8 cellular contexts compared by ENCODE assay signal in genomic region chr1:1504777-1505365, GRCh38. TPM values are rescaled to one million over a fixed set of nuclear protein-coding genes. Genes with fewer than 3 reads are reported as not detected.
DNase-seq lines count a peak whose midpoint lies in the region; ATAC-seq and TF ChIP-seq lines count a peak whose summit lies in the region.
"Not testable (repeated sequence)": the region's sequence is repeated elsewhere in the genome, so short reads cannot be mapped to it uniquely, and the experiment has no call there.

No MANE protein-coding gene starts in this region.

- H3K9me3 Mint-ChIP-seq in activated T-cell treated with anti-CD3 and anti-CD28 coated beads, Interleukin-2, amount 50 U/mL, for 24 hours; effector memory CD8-positive, alpha-beta T cell: not testable (repeated sequence)

- TF ChIP-seq CTCF in GM12874 (IDR thresholded peaks at IDR 0.05; ENCODE audit: insufficient read depth, low read depth, low read length) (peak; percentile 71), spleen (IDR thresholded peaks at IDR 0.05 in 8 of 11, conservative IDR thresholded peaks at IDR 0.05 in 3 of 11) (peak; percentile 50 to 80 (median 69))

- H3K36me3 ChIP-seq in spleen, result not testable (repeated sequence)

- H3K27ac Mint-ChIP-seq in activated T-cell treated with anti-CD3 and anti-CD28 coated beads, Interleukin-2, amount 50 U/mL, for 24 hours, result peak overlapping the region; percentile 92
- peak overlapping the region; percentile 86 to 90 for H3K27ac Mint-ChIP-seq in effector memory CD8-positive, alpha-beta T cell

- peak; percentile 53 for DNase-seq in A172 (ENCODE audit: low spot score)
- DNase-seq in NCI-H1694 (lab: John Stamatoyannopoulos, UW), result peak; percentile 87
- peak; percentile 73 for DNase-seq in SK-MEL-5 (ENCODE audit: low read depth, low spot score)
- peak; percentile 79 for DNase-seq in activated T-cell treated with anti-CD3 and anti-CD28 coated beads, Interleukin-2, amount 50 U/mL, for 24 hours
- DNase-seq in effector memory CD8-positive, alpha-beta T cell, result peak; percentile 65 to 72 (median 68)
- peak; percentile 91 for DNase-seq in left lobe of liver (ENCODE audit: low spot score)
- peak; percentile 88 for DNase-seq in spleen

- intact Hi-C loops in spleen (cut with DNase I; ENCODE audit: low total_unique reads), result not testable (repeated sequence)

- H3K4me3 Mint-ChIP-seq in activated T-cell treated with anti-CD3 and anti-CD28 coated beads, Interleukin-2, amount 50 U/mL, for 24 hours, result peak overlapping the region; percentile 47
- peak overlapping the region; percentile 77 to 84 for H3K4me3 Mint-ChIP-seq in effector memory CD8-positive, alpha-beta T cell

- peak overlapping the region in 7 of 8 donors; percentile 53 to 87 (median 78) for H3K27ac ChIP-seq in spleen

- H3K36me3 Mint-ChIP-seq in activated T-cell treated with anti-CD3 and anti-CD28 coated beads, Interleukin-2, amount 50 U/mL, for 24 hours (ENCODE audit: low read depth); effector memory CD8-positive, alpha-beta T cell (ENCODE audit: insufficient read depth): not testable (repeated sequence)

- H3K9me3 ChIP-seq in spleen, result not testable (repeated sequence)

- 37 to 44% (median 40%) methylated on average over 16 of the region's 16 CpGs for WGBS in spleen, 5 donors

- H3K4me3 ChIP-seq in spleen, result peak overlapping the region in 5 of 8 donors; percentile 2 to 57 (median 17)

- H3K4me1 Mint-ChIP-seq in activated T-cell treated with anti-CD3 and anti-CD28 coated beads, Interleukin-2, amount 50 U/mL, for 24 hours (ENCODE audit: low read depth), result peaks cover 14% of the 10 kb centered on the region
- H3K4me1 Mint-ChIP-seq in effector memory CD8-positive, alpha-beta T cell (ENCODE audit: low read depth in 2 of 2), result peaks cover 7 to 12% of the 10 kb centered on the region in 2 donors

- not testable (repeated sequence) for H3K27me3 Mint-ChIP-seq in activated T-cell treated with anti-CD3 and anti-CD28 coated beads, Interleukin-2, amount 50 U/mL, for 24 hours; effector memory CD8-positive, alpha-beta T cell

- in situ Hi-C loops in SK-MEL-5 (cut with HindIII; ENCODE audit: low pct_unique_long_range_greater_than_20kb, low sequenced_read_pairs), result not testable (repeated sequence)

- H3K27me3 ChIP-seq in spleen (replicated peaks in 1 of 7), result not testable (repeated sequence)

- peaks cover 0 to 16% (median 9%) of the 10 kb centered on the region in 6 donors for H3K4me1 ChIP-seq in spleen

- ATAC-seq in effector memory CD8-positive, alpha-beta T cell (replicated peaks), result peak; percentile 65
- ATAC-seq in left lobe of liver, result peak; percentile 64

- not testable (repeated sequence) for TF ChIP-seq POLR2A in spleen (IDR thresholded peaks at IDR 0.05)

RNA-seq across cellular contexts. Expression of gene ATAD3A, which starts 7.1 kb away (rescaled TPM):
- 16.4 and 19.2 TPM in 2 replicates for total RNA-seq in A172 (2014; rRNA removed; shearing (Covaris generic))
- 32.1 and 36.5 TPM in 2 replicates for total RNA-seq in SK-MEL-5 (2014; rRNA removed; shearing (Covaris generic))
- polyA plus RNA-seq in SK-MEL-5 (2015; cell fraction: cytosol; rRNA removed), result 43.6 and 51.5 TPM in 2 replicates
- polyA plus RNA-seq in SK-MEL-5 (2015; cell fraction: nucleus; rRNA removed), result 56.9 and 75.0 TPM in 2 replicates
- total RNA-seq in left lobe of liver (16.3 TPM), spleen (10 to 100 TPM; 11.3 to 25.7 (median 17.8) TPM)
- 10 to 100 TPM; 13.4 to 29.0 (median 14.3) TPM for polyA plus RNA-seq in spleen

RNA-seq across cellular contexts. Expression of gene ATAD3B, which starts 33.3 kb away (rescaled TPM):
- 8.0 and 12.0 TPM in 2 replicates for total RNA-seq in A172 (2014; rRNA removed; shearing (Covaris generic))
- 31.3 and 36.3 TPM in 2 replicates for total RNA-seq in SK-MEL-5 (2014; rRNA removed; shearing (Covaris generic))
- polyA plus RNA-seq in SK-MEL-5 (2015; cell fraction: cytosol; rRNA removed), result 25.4 and 30.1 TPM in 2 replicates
- 230 and 279 TPM in 2 replicates for polyA plus RNA-seq in SK-MEL-5 (2015; cell fraction: nucleus; rRNA removed)
- total RNA-seq in left lobe of liver, result 16.0 TPM
- total RNA-seq in spleen, result 10 to 100 TPM; 11.5 to 39.8 (median 23.7) TPM
- 10 to 100 TPM; 21.7 to 62.3 (median 45.8) TPM for polyA plus RNA-seq in spleen

RNA-seq across cellular contexts. Expression of gene TMEM240, which starts 35.6 kb away (rescaled TPM):
- not detected in 2 replicates for total RNA-seq in A172 (2014; rRNA removed; shearing (Covaris generic))
- total RNA-seq in SK-MEL-5 (2014; rRNA removed; shearing (Covaris generic)), result 0.29 TPM in 1 of 2 replicates, not detected in the other
- 0.18 and 0.60 TPM in 2 replicates for polyA plus RNA-seq in SK-MEL-5 (2015; cell fraction: cytosol; rRNA removed)
- polyA plus RNA-seq in SK-MEL-5 (2015; cell fraction: nucleus; rRNA removed), result 1.1 and 2.4 TPM in 2 replicates
- 0.98 TPM for total RNA-seq in left lobe of liver
- 1 to 10 TPM in 6 of 7 donors, not detected in 1; 2.3 to 5.3 (median 2.7) TPM for total RNA-seq in spleen
- 1 to 10 TPM in 2 of 3 donors, under 1 TPM in 1; 0.39 to 2.2 (median 1.5) TPM for polyA plus RNA-seq in spleen

RNA-seq across cellular contexts. Expression of gene ATAD3C, which starts 55.4 kb away (rescaled TPM):
- not detected in 2 replicates for total RNA-seq in A172 (2014; rRNA removed; shearing (Covaris generic))
- 0.05 TPM in 1 of 2 replicates, not detected in the other for total RNA-seq in SK-MEL-5 (2014; rRNA removed; shearing (Covaris generic))
- polyA plus RNA-seq in SK-MEL-5 (2015; cell fraction: cytosol; rRNA removed), result not detected in 2 replicates
- 5.7 TPM in 1 of 2 replicates, not detected in the other for polyA plus RNA-seq in SK-MEL-5 (2015; cell fraction: nucleus; rRNA removed)
- total RNA-seq in left lobe of liver (2.9 TPM), spleen (1 to 10 TPM in 2 of 7 donors, under 1 TPM in 3, not detected in 2; 0.25 to 3.9 (median 0.57) TPM)
- polyA plus RNA-seq in spleen, result under 1 TPM; 0.55 to 0.85 (median 0.83) TPM

Comparison
In these comparisons a context has a peak if more than half of its experiments do, and no peak if none do; other contexts are left out.
1. Peak in every context shown above with its lines: DNase-seq, ATAC-seq, H3K4me3 ChIP-seq and H3K27ac ChIP-seq.